In the genomic region with DNA sequence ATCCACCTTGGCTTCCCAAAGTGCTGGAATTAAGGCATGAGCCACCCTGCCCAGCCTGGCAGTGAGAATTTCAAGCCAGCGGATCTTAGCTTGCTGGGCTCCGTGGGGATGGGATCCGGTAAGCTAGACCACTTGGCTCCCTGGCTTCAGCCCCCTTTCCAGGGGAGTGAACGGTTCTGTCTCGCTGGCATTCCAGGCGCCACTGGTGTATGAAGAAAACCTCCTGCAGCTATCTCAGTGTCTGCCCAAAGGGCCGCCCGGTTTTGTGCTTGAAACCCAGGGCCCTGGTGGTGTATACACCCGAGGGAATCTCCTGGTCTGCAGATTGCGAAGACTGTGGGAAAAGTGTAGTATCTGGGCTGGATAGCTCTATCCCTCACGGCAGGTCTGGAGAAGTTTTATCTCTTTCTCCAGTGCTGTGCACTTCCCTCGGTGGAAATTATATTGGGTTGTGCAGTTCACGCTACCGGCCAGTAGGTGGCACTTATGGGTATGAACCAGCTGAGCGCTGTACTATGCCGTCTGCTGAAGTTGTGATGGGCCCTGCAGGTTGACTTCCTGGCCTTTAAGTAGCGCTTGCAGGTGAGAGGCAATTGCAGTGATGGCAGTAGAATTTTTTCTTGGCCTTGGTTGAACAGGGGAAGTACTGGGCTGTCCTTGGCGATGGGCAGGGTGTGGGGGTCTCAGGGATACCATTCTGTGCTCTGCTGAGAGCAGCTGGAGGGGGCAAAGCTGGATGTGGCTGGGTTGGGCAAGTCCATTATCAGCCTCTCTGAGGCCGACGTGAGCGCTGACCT, we compare ENCODE assay signal across 8 cellular contexts.
DNase-seq lines count a peak whose midpoint lies in the region; ATAC-seq and TF ChIP-seq lines count a peak whose summit lies in the region.

No MANE protein-coding gene starts in this region.

- no peaks in the 10 kb centered on the region for H3K4me1 ChIP-seq in CD4-positive, CD25-positive, alpha-beta regulatory T cell (ENCODE audit: control insufficient read depth, insufficient read depth, low read length, poor library complexity, severe bottlenecking)

- H3K4me3 Mint-ChIP-seq in CD4-positive, CD25-positive, alpha-beta regulatory T cell, result no peak overlapping the region
- no peak overlapping the region for H3K4me3 Mint-ChIP-seq in activated T-cell treated with anti-CD3 and anti-CD28 coated beads, Interleukin-2, amount 50 U/mL, for 72 hours
- no peak overlapping the region for H3K4me3 Mint-ChIP-seq in glutamatergic neuron (ENCODE audit: unreplicated experiment)

- peak; percentile 90 for TF ChIP-seq CTCF in glutamatergic neuron (IDR thresholded peaks at IDR 0.05; ENCODE audit: partially characterized antibody, unreplicated experiment)
- TF ChIP-seq CTCF in retinal pigment epithelial cell (conservative IDR thresholded peaks at IDR 0.05; ENCODE audit: low read depth, low read length), result peak; percentile 75

- H3K36me3 Mint-ChIP-seq in CD4-positive, CD25-positive, alpha-beta regulatory T cell, result no peaks in the 10 kb centered on the region
- H3K36me3 Mint-ChIP-seq in activated T-cell treated with anti-CD3 and anti-CD28 coated beads, Interleukin-2, amount 50 U/mL, for 72 hours (ENCODE audit: insufficient read depth in 2 of 2), result peaks cover 2 to 8% of the 10 kb centered on the region in 2 donors
- H3K36me3 Mint-ChIP-seq in glutamatergic neuron (ENCODE audit: unreplicated experiment), result no peaks in the 10 kb centered on the region

- no peaks in the 10 kb centered on the region for H3K9me3 ChIP-seq in CD4-positive, CD25-positive, alpha-beta regulatory T cell (ENCODE audit: control insufficient read depth in 2 of 2, low read length in 2 of 2)

- no peaks in the 10 kb centered on the region for H3K27me3 ChIP-seq in CD4-positive, CD25-positive, alpha-beta regulatory T cell (ENCODE audit: control insufficient read depth, insufficient read depth, low read length)

- no peak overlapping the region for H3K27ac ChIP-seq in CD4-positive, CD25-positive, alpha-beta regulatory T cell (ENCODE audit: insufficient read depth, low read length, poor library complexity, severe bottlenecking)

- peak; percentile 59 to 67 for ATAC-seq in CD4-positive, CD25-positive, alpha-beta regulatory T cell (ENCODE audit: low read depth in 2 of 2)
- ATAC-seq in GM18907 (IDR thresholded peaks at IDR 0.05; ENCODE audit: unreplicated experiment) (peak; percentile 98), HG03039 (IDR thresholded peaks at IDR 0.05; ENCODE audit: unreplicated experiment) (peak; percentile 97)
- ATAC-seq in activated T-cell treated with anti-CD3 and anti-CD28 coated beads, Interleukin-2, amount 50 U/mL, for 72 hours (replicated peaks in 1 of 2), result peak; percentile 79 to 83

- peaks cover 0 to 5% (median 2%) of the 10 kb centered on the region in 4 donors for H3K4me1 Mint-ChIP-seq in CD4-positive, CD25-positive, alpha-beta regulatory T cell
- no peaks in the 10 kb centered on the region for H3K4me1 Mint-ChIP-seq in activated T-cell treated with anti-CD3 and anti-CD28 coated beads, Interleukin-2, amount 50 U/mL, for 72 hours (ENCODE audit: low read depth)
- H3K4me1 Mint-ChIP-seq in glutamatergic neuron (ENCODE audit: low read depth, unreplicated experiment), result no peaks in the 10 kb centered on the region

- no peak overlapping the region for H3K4me3 ChIP-seq in CD4-positive, CD25-positive, alpha-beta regulatory T cell (ENCODE audit: low read depth, low read length)
- no peak overlapping the region for H3K4me3 ChIP-seq in retinal pigment epithelial cell (ENCODE audit: low read length)

- peaks cover 0 to 11% (median 2%) of the 10 kb centered on the region in 7 donors for H3K9me3 Mint-ChIP-seq in CD4-positive, CD25-positive, alpha-beta regulatory T cell
- H3K9me3 Mint-ChIP-seq in activated T-cell treated with anti-CD3 and anti-CD28 coated beads, Interleukin-2, amount 50 U/mL, for 72 hours, result peaks cover 5 to 6% of the 10 kb centered on the region in 2 donors
- peaks cover 2% of the 10 kb centered on the region for H3K9me3 Mint-ChIP-seq in glutamatergic neuron (ENCODE audit: unreplicated experiment)

- no peak overlapping the region for H3K27ac Mint-ChIP-seq in CD4-positive, CD25-positive, alpha-beta regulatory T cell
- no peak overlapping the region for H3K27ac Mint-ChIP-seq in activated T-cell treated with anti-CD3 and anti-CD28 coated beads, Interleukin-2, amount 50 U/mL, for 72 hours
- no peak overlapping the region for H3K27ac Mint-ChIP-seq in glutamatergic neuron (ENCODE audit: unreplicated experiment)

- DNase-seq in CD4-positive, CD25-positive, alpha-beta regulatory T cell, result peak in 2 of 3 donors; percentile 23 to 59
- DNase-seq in NCI-H526 treated with DMSO at 0.1 percent for 48 hours (lab: John Stamatoyannopoulos, UW) (peak; percentile 64), glutamatergic neuron (peak; percentile 74), retinal pigment epithelial cell (ENCODE audit: low read depth) (peak; percentile 11), COR-L47 (lab: John Stamatoyannopoulos, UW) (no peak)
- DNase-seq in activated T-cell treated with anti-CD3 and anti-CD28 coated beads, Interleukin-2, amount 50 U/mL, for 72 hours, result peak; percentile 44 to 63

- H3K36me3 ChIP-seq in CD4-positive, CD25-positive, alpha-beta regulatory T cell (ENCODE audit: control insufficient read depth, insufficient read depth, low read length), result no peaks in the 10 kb centered on the region

- H3K27me3 Mint-ChIP-seq in CD4-positive, CD25-positive, alpha-beta regulatory T cell, result no peaks in the 10 kb centered on the region
- H3K27me3 Mint-ChIP-seq in activated T-cell treated with anti-CD3 and anti-CD28 coated beads, Interleukin-2, amount 50 U/mL, for 72 hours (ENCODE audit: low read depth), result no peaks in the 10 kb centered on the region
- peaks cover 5% of the 10 kb centered on the region for H3K27me3 Mint-ChIP-seq in glutamatergic neuron (ENCODE audit: unreplicated experiment)
